8 cellular contexts compared by ENCODE assay signal in the genomic region with DNA sequence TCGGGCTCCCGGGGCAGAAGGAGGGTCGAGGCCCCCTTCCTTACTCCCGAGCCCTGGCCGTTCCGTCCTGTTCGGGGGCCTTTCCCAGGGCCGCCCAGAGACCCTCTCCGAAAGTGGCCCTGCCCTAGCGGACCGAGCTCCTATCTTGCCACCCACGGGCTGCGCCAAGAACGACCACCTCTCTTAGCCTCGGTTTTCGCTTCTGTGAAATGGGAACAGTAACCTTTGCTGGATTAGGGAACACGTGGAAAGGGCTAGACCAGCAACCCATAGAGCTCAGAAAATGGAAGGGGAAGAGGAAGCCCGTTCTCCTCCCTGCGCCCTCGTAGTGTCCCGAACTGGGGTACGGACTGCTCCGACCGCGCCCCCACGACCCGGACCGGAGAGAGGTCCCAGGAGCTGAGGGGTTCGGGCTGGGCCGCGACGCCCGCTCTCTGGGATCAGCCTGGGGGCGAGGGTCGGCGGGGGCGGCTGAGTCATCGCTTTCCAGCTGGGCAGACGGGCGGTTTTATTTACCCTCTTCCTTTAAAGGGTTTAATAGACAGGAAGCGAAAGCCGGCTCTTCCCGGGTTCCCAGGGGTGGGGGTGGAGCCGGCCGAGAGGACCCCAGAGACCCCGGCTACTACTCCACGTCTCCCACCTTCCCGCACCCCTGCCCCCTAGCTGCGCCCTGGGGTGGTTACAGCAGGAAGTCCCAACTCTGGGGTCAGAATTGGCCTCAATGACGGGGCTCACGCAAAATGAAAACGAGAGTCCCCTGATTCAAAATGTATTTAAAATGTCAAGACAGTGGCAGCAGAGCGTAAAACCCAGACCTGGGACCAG. TPM values are rescaled to one million over a fixed set of nuclear protein-coding genes. Genes with fewer than 3 reads are reported as not detected.
A peak's percentile ranks its signal among the peaks of the same experiment; 100 is the strongest.
DNase-seq lines count a peak whose midpoint lies in the region; ATAC-seq and TF ChIP-seq lines count a peak whose summit lies in the region.

No MANE protein-coding gene starts in this region.

- DNase-seq in CD14-positive monocyte (ENCODE audit: low spot score) (peak; percentile 68), GM19240 (ENCODE audit: insufficient read length, low spot score) (peak; percentile 82), MV-4-11 (lab: John Stamatoyannopoulos, UW) (peak; percentile 60), cardiac septum (ENCODE audit: low spot score) (peak; percentile 63), psoas muscle (peak; percentile 40 to 65), NCI-H82 treated with DMSO at 0.1 percent for 48 hours (lab: John Stamatoyannopoulos, UW; ENCODE audit: unreplicated experiment) (no peak)
- peak; percentile 13 for DNase-seq in activated T-cell treated with anti-CD3 and anti-CD28 coated beads, Interleukin-2, amount 50 U/mL, for 4 hours

- peaks cover 32 to 57% (median 40%) of the 10 kb centered on the region in 3 donors for H3K27me3 Mint-ChIP-seq in CD14-positive monocyte (ENCODE audit: low read depth in 3 of 3)
- peaks cover 13% of the 10 kb centered on the region for H3K27me3 Mint-ChIP-seq in activated T-cell treated with anti-CD3 and anti-CD28 coated beads, Interleukin-2, amount 50 U/mL, for 4 hours (ENCODE audit: low read depth)

- H3K27me3 ChIP-seq in psoas muscle (ENCODE audit: insufficient read depth in 3 of 3, low read length in 2 of 3), result peaks cover 0 to 59% (median 26%) of the 10 kb centered on the region in 3 donors

- H3K36me3 ChIP-seq in psoas muscle (ENCODE audit: insufficient read depth in 1 of 2, low read depth in 1 of 2), result no peaks in the 10 kb centered on the region

- 5% methylated on average over 49 to 53 of the region's 53 CpGs for WGBS in psoas muscle, 3 donors

- ATAC-seq in activated T-cell treated with anti-CD3 and anti-CD28 coated beads, Interleukin-2, amount 50 U/mL, for 4 hours, result peak in 1 of 2 donors; percentile 33
- ATAC-seq in psoas muscle (no peak), GM21737 (IDR thresholded peaks at IDR 0.05; ENCODE audit: unreplicated experiment) (no peak)

- H3K9me3 Mint-ChIP-seq in CD14-positive monocyte, result peaks cover 0 to 14% (median 7%) of the 10 kb centered on the region in 7 donors
- no peaks in the 10 kb centered on the region for H3K9me3 Mint-ChIP-seq in activated T-cell treated with anti-CD3 and anti-CD28 coated beads, Interleukin-2, amount 50 U/mL, for 4 hours

- H3K27ac Mint-ChIP-seq in CD14-positive monocyte, result peak overlapping the region; percentile 92 to 97 (median 96)

- peak overlapping the region; percentile 65 for H3K4me3 ChIP-seq in psoas muscle

- H3K4me3 Mint-ChIP-seq in CD14-positive monocyte, result peak overlapping the region; percentile 87 to 92
- peak overlapping the region; percentile 79 for H3K4me3 Mint-ChIP-seq in activated T-cell treated with anti-CD3 and anti-CD28 coated beads, Interleukin-2, amount 50 U/mL, for 4 hours

- TF ChIP-seq CTCF in CD14-positive monocyte (IDR thresholded peaks at IDR 0.05), result no peak
- TF ChIP-seq CTCF in psoas muscle (IDR thresholded peaks at IDR 0.05), result peak; percentile 17

- intact Hi-C loops in CD14-positive monocyte (cut with micrococcal nuclease), result loop anchor here (2.0 to 5.0 kb wide), 3 partner anchors 31 to 62 kb away; a partner anchor contains a TSS
- intact Hi-C loops in cardiac septum (cut with DNase I), result no loop called here
- intact Hi-C loops in psoas muscle (cut with DNase I), result no loop called here

- H3K36me3 Mint-ChIP-seq in CD14-positive monocyte, result peaks cover 4 to 12% of the 10 kb centered on the region in 2 donors
- H3K36me3 Mint-ChIP-seq in activated T-cell treated with anti-CD3 and anti-CD28 coated beads, Interleukin-2, amount 50 U/mL, for 4 hours (ENCODE audit: insufficient read depth), result no peaks in the 10 kb centered on the region

- peaks cover 11% of the 10 kb centered on the region for H3K4me1 ChIP-seq in psoas muscle

- H3K27ac ChIP-seq in psoas muscle, result no peak overlapping the region

- no peaks in the 10 kb centered on the region for H3K9me3 ChIP-seq in psoas muscle

- H3K4me1 Mint-ChIP-seq in CD14-positive monocyte, result peaks cover 41% of the 10 kb centered on the region
- peaks cover 24% of the 10 kb centered on the region for H3K4me1 Mint-ChIP-seq in activated T-cell treated with anti-CD3 and anti-CD28 coated beads, Interleukin-2, amount 50 U/mL, for 4 hours (ENCODE audit: low read depth)

RNA-seq across cellular contexts. Expression of a gene that starts 0.9 kb away (rescaled TPM):
- polyA plus RNA-seq in CD14-positive monocyte (1 to 10 TPM; 2.6 to 4.7 TPM), psoas muscle (1 to 10 TPM in 1 of 3 donors, under 1 TPM in 2; 0.87 to 7.3 (median 0.97) TPM)
- total RNA-seq in activated T-cell treated with anti-CD3 and anti-CD28 coated beads, Interleukin-2, amount 50 U/mL, for 4 hours, result 10 to 100 TPM in 1 of 3 donors, 1 to 10 TPM in 2; 6.9 to 11.0 (median 8.6) TPM
- total RNA-seq in cardiac septum (2.1 TPM), psoas muscle (1 to 10 TPM in 1 of 4 donors, under 1 TPM in 3; 0.49 to 1.1 (median 0.69) TPM)

RNA-seq across cellular contexts. Expression of a gene that starts 44.5 kb away (rescaled TPM):
- polyA plus RNA-seq in CD14-positive monocyte (1 to 10 TPM; 3.2 to 4.7 TPM), psoas muscle (10 to 100 TPM; 24.5 to 49.4 (median 30.7) TPM)
- 1 to 10 TPM in 1 of 3 donors, under 1 TPM in 2; 0.71 to 1.0 (median 0.76) TPM for total RNA-seq in activated T-cell treated with anti-CD3 and anti-CD28 coated beads, Interleukin-2, amount 50 U/mL, for 4 hours
- total RNA-seq in cardiac septum (11.5 TPM), psoas muscle (10 to 100 TPM; 14.3 to 37.7 (median 27.9) TPM)

Comparison
In these comparisons a context has a peak if more than half of its experiments do, and no peak if none do; other contexts are left out.
1. intact Hi-C loops: an anchor here in CD14-positive monocyte (2.0 to 5.0 kb wide); none called in cardiac septum and psoas muscle.